In the genomic region with DNA sequence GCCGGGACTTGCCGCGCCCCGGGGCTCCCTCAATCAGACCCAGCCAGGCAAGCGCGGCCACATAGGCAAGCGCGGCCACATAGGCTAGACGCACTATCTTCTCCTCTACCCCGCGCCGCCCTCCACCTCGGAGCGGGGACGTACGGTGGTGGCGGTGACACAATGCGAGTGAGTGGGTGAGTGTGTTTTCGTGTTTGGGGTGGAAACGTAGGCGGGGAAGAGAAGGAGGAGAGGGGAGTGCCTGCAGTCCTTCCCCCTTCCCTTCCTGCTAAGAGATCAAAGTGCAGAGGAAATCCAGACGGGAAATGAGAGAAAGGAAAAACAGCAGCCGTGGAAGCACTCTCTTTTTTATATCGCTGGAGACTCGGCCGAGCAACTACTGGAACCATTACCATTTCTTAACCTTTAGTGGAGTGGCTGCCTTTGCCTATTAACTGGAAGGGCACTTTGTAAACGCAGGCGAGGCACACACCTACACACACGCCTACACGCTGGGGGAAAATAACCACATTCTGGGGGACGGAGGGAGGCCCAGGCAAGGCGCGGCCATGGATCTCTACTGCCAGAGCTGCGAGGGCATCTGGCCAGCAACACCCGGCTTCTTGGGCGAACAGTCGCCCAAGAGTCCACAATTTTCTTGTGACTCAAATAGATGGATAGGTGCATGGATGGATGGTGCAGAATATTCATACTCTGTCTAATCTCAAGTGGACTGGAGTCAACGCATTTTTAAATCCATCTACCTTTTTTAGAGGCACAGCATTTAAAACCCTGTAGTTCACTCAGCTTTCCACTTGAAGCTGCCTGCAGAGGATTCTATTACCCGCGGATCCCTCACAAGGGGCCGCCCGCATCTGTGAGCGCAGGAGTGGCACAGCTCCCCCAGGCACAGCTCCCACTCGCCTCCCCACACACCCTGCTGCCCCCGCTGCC, we compare ENCODE assay signal across 9 cellular contexts. TPM values are rescaled to one million over a fixed set of nuclear protein-coding genes. Genes with fewer than 3 reads are reported as not detected.
DNase-seq lines count a peak whose midpoint lies in the region; ATAC-seq lines count a peak whose summit lies in the region.
"Had no signal": no experiment of that assay in that cellular context is flagged by ENCODE, and none has a peak within 500 bp of the region (broad histone marks: within the 10 kb centered on the region; RNA-seq: fewer than 3 reads in every experiment).

No MANE protein-coding gene starts in this region.

- peak overlapping the region; percentile 67 for H2AFZ ChIP-seq in GM23248

- H3K27ac Mint-ChIP-seq in dendritic cell treated with granulocyte-macrophage colony-stimulating factor and Interleukin-4, amounts not matched to agents 40 ng/mL and 50 ng/mL, for 4 days, result no peak overlapping the region
- H3K27ac Mint-ChIP-seq: naive B cell had no signal

- peak overlapping the region; percentile 73 for H3K4me2 ChIP-seq in GM23248 (ENCODE audit: unreplicated experiment)

- peak overlapping the region; percentile 39 for H3K4me3 Mint-ChIP-seq in dendritic cell treated with granulocyte-macrophage colony-stimulating factor and Interleukin-4, amounts not matched to agents 40 ng/mL and 50 ng/mL, for 4 days
- H3K4me3 Mint-ChIP-seq: naive B cell had no signal

- H3K27me3 ChIP-seq in GM23248 (replicated peaks; ENCODE audit: insufficient read depth), result peaks cover 54% of the 10 kb centered on the region

- intact Hi-C loops in dendritic cell treated with granulocyte-macrophage colony-stimulating factor and Interleukin-4, amounts not matched to agents 40 ng/mL and 50 ng/mL, for 4 days (cut with micrococcal nuclease), result no loop called here

- H3K36me3 ChIP-seq in GM23248 (ENCODE audit: low read depth), result no peaks in the 10 kb centered on the region

- H4K20me1 ChIP-seq in GM23248 (ENCODE audit: insufficient read depth), result no peaks in the 10 kb centered on the region

- no peaks in the 10 kb centered on the region for H3K9me3 Mint-ChIP-seq in dendritic cell treated with granulocyte-macrophage colony-stimulating factor and Interleukin-4, amounts not matched to agents 40 ng/mL and 50 ng/mL, for 4 days

- H3K9me2 ChIP-seq in GM23248 (ENCODE audit: insufficient read depth), result no peaks in the 10 kb centered on the region

- H3F3A ChIP-seq in GM23248 (ENCODE audit: insufficient read depth), result no peaks in the 10 kb centered on the region

- no peaks in the 10 kb centered on the region for H3K79me2 ChIP-seq in GM23248 (ENCODE audit: insufficient read depth)

- H3K27ac ChIP-seq in GM23248 (no peak overlapping the region), temporal lobe (ENCODE audit: low read depth, low read length) (peak overlapping the region; percentile 81)

- H3K4me1 ChIP-seq in GM23248 (ENCODE audit: insufficient read depth), result peaks cover 5% of the 10 kb centered on the region

- DNase-seq in GM23248 (peak; percentile 47), NCI-H774 (lab: John Stamatoyannopoulos, UW) (peak; percentile 49), left lobe of liver (ENCODE audit: low spot score) (no peak), NCI-H2107 (lab: John Stamatoyannopoulos, UW) (no peak)
- no peak for DNase-seq in activated CD8-positive, alpha-beta memory T cell treated with anti-CD3 and anti-CD28 coated beads, Interleukin-2, amount 50 U/mL, for 48 hours
- DNase-seq: naive B cell had no signal

- peaks cover 62% of the 10 kb centered on the region for H3K27me3 Mint-ChIP-seq in dendritic cell treated with granulocyte-macrophage colony-stimulating factor and Interleukin-4, amounts not matched to agents 40 ng/mL and 50 ng/mL, for 4 days

- H3K4me3 ChIP-seq in GM23248, result peak overlapping the region; percentile 65

- no peak overlapping the region for H3K9ac ChIP-seq in GM23248

- no peaks in the 10 kb centered on the region for H3K36me3 Mint-ChIP-seq in dendritic cell treated with granulocyte-macrophage colony-stimulating factor and Interleukin-4, amounts not matched to agents 40 ng/mL and 50 ng/mL, for 4 days (ENCODE audit: low read depth)

- ATAC-seq in left lobe of liver (peak; percentile 33), HG03175 (IDR thresholded peaks at IDR 0.05; ENCODE audit: unreplicated experiment) (no peak)

- in situ Hi-C loops in GM23248 (cut with MboI), result no loop called here

- H3K9me3 ChIP-seq in GM23248 (ENCODE audit: low read depth), result no peaks in the 10 kb centered on the region

- 1 to 2% methylated on average over 44 to 45 of the region's 45 CpGs for WGBS in GM23248 (ENCODE audit: low coverage in 1 of 2, low lambda C conversion rate in 2 of 2, missing lambda C conversion rate in 2 of 2), 2 experiments

- peaks cover 32% of the 10 kb centered on the region for H3K4me1 Mint-ChIP-seq in dendritic cell treated with granulocyte-macrophage colony-stimulating factor and Interleukin-4, amounts not matched to agents 40 ng/mL and 50 ng/mL, for 4 days (ENCODE audit: low read depth)

RNA-seq across cellular contexts. Expression of a gene that starts 2.1 kb away (rescaled TPM):
- total RNA-seq in GM23248 (2014; rRNA removed; shearing (Covaris generic)), result 16.3 and 24.1 TPM in 2 replicates
- 16.5 and 17.7 TPM in 2 replicates for polyA plus RNA-seq in GM23248 (2016; fragmentation: Nextera tagmentation; extraction: Ambion mirVana)
- total RNA-seq in left lobe of liver, result 0.20 TPM
- 37.1 TPM for total RNA-seq in temporal lobe

Comparison
In these comparisons a context has a peak if more than half of its experiments do, and no peak if none do; other contexts are left out.
1. DNase-seq: peak in GM23248 (single experiment) and NCI-H774 (single experiment); none in left lobe of liver (single experiment), NCI-H2107 (single experiment) and activated CD8-positive, alpha-beta memory T cell treated with anti-CD3 and anti-CD28 coated beads, Interleukin-2, amount 50 U/mL, for 48 hours (single experiment).
2. RNA of a gene that starts 2.1 kb away (total RNA-seq): 37.1 TPM in temporal lobe (single experiment) and 16.3 to 24.1 TPM in GM23248; 0.20 TPM in left lobe of liver (single experiment); every median in the first group is over 10 times any median in the second.